ENCODE assay signal across 3 cellular contexts in the genomic region with DNA sequence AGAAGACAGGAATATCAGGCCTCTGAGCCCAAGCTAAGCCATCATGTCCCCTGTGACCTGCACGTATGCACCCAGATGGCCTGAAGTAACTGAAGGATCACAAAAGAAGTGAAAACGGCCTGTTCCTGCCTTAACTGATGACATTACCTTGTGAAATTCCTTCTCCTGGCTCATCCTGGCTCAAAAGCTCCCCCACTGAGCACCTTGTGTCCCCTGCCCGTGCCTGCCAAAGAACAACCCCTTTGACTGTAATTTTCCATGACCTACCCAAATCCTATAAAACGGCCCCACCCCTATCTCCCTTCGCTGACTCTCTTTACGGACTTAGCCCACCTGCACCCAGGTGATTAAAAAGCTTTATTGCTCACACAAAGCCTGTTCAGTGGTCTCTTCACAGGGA. TPM values are rescaled to one million over a fixed set of nuclear protein-coding genes. Genes with fewer than 3 reads are reported as not detected.
"Had no signal": no experiment of that assay in that cellular context is flagged by ENCODE, and none has a peak within 500 bp of the region (broad histone marks: within the 10 kb centered on the region; RNA-seq: fewer than 3 reads in every experiment).

No MANE protein-coding gene starts in this region.

RNA-seq across cellular contexts. Expression of a gene that starts 8.1 kb away (rescaled TPM):
- total RNA-seq: foreskin keratinocyte, temporal lobe had no signal
- polyA plus RNA-seq: immature natural killer cell had no signal
